Comparison of ENCODE assay signal across 10 cellular contexts in genomic region chr5:116532762-116533525, GRCh38. TPM values are rescaled to one million over a fixed set of nuclear protein-coding genes. Genes with fewer than 3 reads are reported as not detected.
A peak's percentile ranks its signal among the peaks of the same experiment; 100 is the strongest.
DNase-seq lines count a peak whose midpoint lies in the region; ATAC-seq and TF ChIP-seq lines count a peak whose summit lies in the region.
"Had no signal": no experiment of that assay in that cellular context is flagged by ENCODE, and none has a peak within 500 bp of the region (broad histone marks: within the 10 kb centered on the region; RNA-seq: fewer than 3 reads in every experiment).

No MANE protein-coding gene starts in this region.

- peak; percentile 71 for ATAC-seq in HG02938 (IDR thresholded peaks at IDR 0.05; ENCODE audit: unreplicated experiment)

- no peaks in the 10 kb centered on the region for H3K9me3 ChIP-seq in vagina

- no peak for TF ChIP-seq POLR2A in vagina (IDR thresholded peaks at IDR 0.05)

- H3K27me3 ChIP-seq in vagina, result no peaks in the 10 kb centered on the region

- no peak overlapping the region for H3K27ac ChIP-seq in vagina
- H3K27ac ChIP-seq: RWPE1 had no signal

- H3K4me1 ChIP-seq in vagina, result peaks cover 43% of the 10 kb centered on the region

- H3K36me3 ChIP-seq in vagina, result no peaks in the 10 kb centered on the region

- intact Hi-C loops in vagina (cut with DNase I), result no loop called here
- intact Hi-C loops in posterior cingulate gyrus (cut with DNase I), result no loop called here

- no peak for TF ChIP-seq CTCF in vagina (IDR thresholded peaks at IDR 0.05)

- DNase-seq in DMS53 treated with DMSO at 0.1 percent for 48 hours (lab: John Stamatoyannopoulos, UW; ENCODE audit: unreplicated experiment) (peak; percentile 92), NCI-H2171 treated with DMSO at 0.1 percent for 48 hours (lab: John Stamatoyannopoulos, UW) (peak; percentile 74), kidney tubule cell (ENCODE audit: low spot score) (peak; percentile 91), vagina (ENCODE audit: extremely low spot score in 2 of 2) (no peak), superior temporal gyrus (ENCODE audit: extremely low spot score) (no peak), NCI-H187 (lab: John Stamatoyannopoulos, UW) (no peak), posterior cingulate gyrus (no peak)

- H3K4me3 ChIP-seq in vagina, result no peak overlapping the region

RNA-seq across cellular contexts. Expression of gene SEMA6A, which starts 41.7 kb away (rescaled TPM):
- total RNA-seq in vagina, result 28.7 TPM
- total RNA-seq: activated CD8-positive, alpha-beta memory T cell treated with anti-CD3 and anti-CD28 coated beads for 36 hours had no signal

Comparison
In these comparisons a context has a peak if more than half of its experiments do, and no peak if none do; other contexts are left out.
1. DNase-seq: peak in DMS53 treated with DMSO at 0.1 percent for 48 hours (single experiment), NCI-H2171 treated with DMSO at 0.1 percent for 48 hours (single experiment) and kidney tubule cell (single experiment); none in vagina (0 of 2), superior temporal gyrus (single experiment), NCI-H187 (0 of 2) and posterior cingulate gyrus (0 of 10).